ENCODE assay signal across 13 cellular contexts in genomic region chr11:11178671-11179070, GRCh38.
DNase-seq lines count a peak whose midpoint lies in the region; ATAC-seq, FAIRE-seq and TF ChIP-seq lines count a peak whose summit lies in the region.
"Had no signal": no experiment of that assay in that cellular context is flagged by ENCODE, and none has a peak within 500 bp of the region (broad histone marks: within the 10 kb centered on the region; RNA-seq: fewer than 3 reads in every experiment).

No MANE protein-coding gene starts in this region.

- H3K36me3 Mint-ChIP-seq in activated CD4-positive, alpha-beta T cell treated with anti-CD3 and anti-CD28 coated beads, Interleukin-2, amount 10 ng/mL, durations not matched to agents 24 days and 14 days (ENCODE audit: low read depth), result no peaks in the 10 kb centered on the region
- H3K36me3 Mint-ChIP-seq: activated CD4-positive, alpha-beta memory T cell treated with anti-CD3 and anti-CD28 coated beads for 36 hours; activated naive CD8-positive, alpha-beta T cell treated with anti-CD3 and anti-CD28 coated beads, Interleukin-2, amount 10 ng/mL, durations not matched to agents 7 days and 5 days had no signal

- no peaks in the 10 kb centered on the region for H3K4me1 Mint-ChIP-seq in activated CD4-positive, alpha-beta T cell treated with anti-CD3 and anti-CD28 coated beads, Interleukin-2, amount 10 ng/mL, durations not matched to agents 24 days and 14 days
- H3K4me1 Mint-ChIP-seq: activated naive CD8-positive, alpha-beta T cell treated with anti-CD3 and anti-CD28 coated beads, Interleukin-2, amount 10 ng/mL, durations not matched to agents 7 days and 5 days had no signal

- H3K79me2 ChIP-seq in hepatocyte, result no peaks in the 10 kb centered on the region

- peaks cover 17% of the 10 kb centered on the region for H3K27me3 Mint-ChIP-seq in activated CD4-positive, alpha-beta T cell treated with anti-CD3 and anti-CD28 coated beads, Interleukin-2, amount 10 ng/mL, durations not matched to agents 24 days and 14 days

- H3K27ac ChIP-seq in hepatocyte (peak overlapping the region; percentile 70), rectal smooth muscle tissue (ENCODE audit: low read depth, low read length) (peak overlapping the region; percentile 79)
- H3K27ac ChIP-seq: ovary had no signal

- no peaks in the 10 kb centered on the region for H3K9me3 ChIP-seq in hepatocyte (ENCODE audit: low read depth)
- H3K9me3 ChIP-seq: ovary had no signal

- H3K27me3 ChIP-seq in hepatocyte, result no peaks in the 10 kb centered on the region
- no peaks in the 10 kb centered on the region for H3K27me3 ChIP-seq in rectal smooth muscle tissue (ENCODE audit: control insufficient read depth, insufficient read depth, low read length)
- H3K27me3 ChIP-seq: ovary had no signal

- FAIRE-seq in RCC 7860 (lab: Jason Lieb, UNC) (no peak), GM12892 (lab: Jason Lieb, UNC) (no peak)

- in situ Hi-C loops in Caki2 (cut with HindIII; ENCODE audit: low pct_unique_long_range_greater_than_20kb, low sequenced_read_pairs), result no loop called here

- no peak for ATAC-seq in GM21825 (IDR thresholded peaks at IDR 0.05; ENCODE audit: unreplicated experiment)

- H3K4me2 ChIP-seq in hepatocyte, result no peak overlapping the region

- no peak for TF ChIP-seq CTCF in hepatocyte (IDR thresholded peaks at IDR 0.05; ENCODE audit: poor library complexity)

- no peak overlapping the region for H3K27ac Mint-ChIP-seq in activated CD4-positive, alpha-beta T cell treated with anti-CD3 and anti-CD28 coated beads, Interleukin-2, amount 10 ng/mL, durations not matched to agents 24 days and 14 days
- H3K27ac Mint-ChIP-seq: activated CD4-positive, alpha-beta memory T cell treated with anti-CD3 and anti-CD28 coated beads for 36 hours; activated naive CD8-positive, alpha-beta T cell treated with anti-CD3 and anti-CD28 coated beads, Interleukin-2, amount 10 ng/mL, durations not matched to agents 7 days and 5 days had no signal

- H3K4me3 ChIP-seq in hepatocyte (no peak overlapping the region), rectal smooth muscle tissue (ENCODE audit: low read length) (no peak overlapping the region)
- H3K4me3 ChIP-seq: ovary had no signal

- DNase-seq in Caki2 (ENCODE audit: low read depth) (peak; percentile 68), RCC 7860 (ENCODE audit: low spot score) (peak; percentile 82), hepatocyte (ENCODE audit: low spot score) (peak; percentile 13), epidermal melanocyte (ENCODE audit: insufficient read length, low spot score) (no peak), GM12892 (ENCODE audit: insufficient read length) (no peak)
- DNase-seq in activated CD4-positive, alpha-beta T cell treated with anti-CD3 and anti-CD28 coated beads, Interleukin-2, amount 10 ng/mL, durations not matched to agents 24 days and 14 days, result no peak
- DNase-seq: activated CD4-positive, alpha-beta memory T cell treated with anti-CD3 and anti-CD28 coated beads for 36 hours; activated naive CD8-positive, alpha-beta T cell treated with anti-CD3 and anti-CD28 coated beads, Interleukin-2, amount 10 ng/mL, durations not matched to agents 7 days and 5 days; ovary; stimulated activated naive CD4-positive, alpha-beta T cell treated with Interleukin-2 at 50 U/mL for 16 hours had no signal

- H3K4me1 ChIP-seq in hepatocyte (ENCODE audit: insufficient read depth) (peaks cover 14% of the 10 kb centered on the region), rectal smooth muscle tissue (ENCODE audit: control insufficient read depth, insufficient read depth, low read length) (peaks cover 15% of the 10 kb centered on the region)

- WGBS in hepatocyte (ENCODE audit: low lambda C conversion rate, missing lambda C conversion rate), result 88% methylated on average over 2 of the region's 2 CpGs

- no peaks in the 10 kb centered on the region for H3K9me3 Mint-ChIP-seq in activated CD4-positive, alpha-beta T cell treated with anti-CD3 and anti-CD28 coated beads, Interleukin-2, amount 10 ng/mL, durations not matched to agents 24 days and 14 days
- H3K9me3 Mint-ChIP-seq: activated CD4-positive, alpha-beta memory T cell treated with anti-CD3 and anti-CD28 coated beads for 36 hours; activated naive CD8-positive, alpha-beta T cell treated with anti-CD3 and anti-CD28 coated beads, Interleukin-2, amount 10 ng/mL, durations not matched to agents 7 days and 5 days; central memory CD8-positive, alpha-beta T cell had no signal

- intact Hi-C loops in activated CD4-positive, alpha-beta T cell treated with anti-CD3 and anti-CD28 coated beads, Interleukin-2, amount 10 ng/mL, durations not matched to agents 24 days and 14 days (cut with micrococcal nuclease), result no loop called here

- H2AFZ ChIP-seq in hepatocyte, result no peak overlapping the region

- H3K36me3 ChIP-seq in hepatocyte (replicated peaks; ENCODE audit: insufficient read depth, low read depth), result no peaks in the 10 kb centered on the region
- H3K36me3 ChIP-seq in rectal smooth muscle tissue (ENCODE audit: control insufficient read depth, insufficient read depth, low read length), result no peaks in the 10 kb centered on the region
- H3K36me3 ChIP-seq: ovary had no signal

- H3K4me3 Mint-ChIP-seq in activated CD4-positive, alpha-beta T cell treated with anti-CD3 and anti-CD28 coated beads, Interleukin-2, amount 10 ng/mL, durations not matched to agents 24 days and 14 days, result no peak overlapping the region
- H3K4me3 Mint-ChIP-seq: activated CD4-positive, alpha-beta memory T cell treated with anti-CD3 and anti-CD28 coated beads for 36 hours; activated naive CD8-positive, alpha-beta T cell treated with anti-CD3 and anti-CD28 coated beads, Interleukin-2, amount 10 ng/mL, durations not matched to agents 7 days and 5 days; central memory CD8-positive, alpha-beta T cell had no signal

- no peaks in the 10 kb centered on the region for H3K9me2 ChIP-seq in hepatocyte (replicated peaks; ENCODE audit: insufficient read depth)

- H4K20me1 ChIP-seq in hepatocyte (ENCODE audit: insufficient read depth, poor library complexity, severe bottlenecking), result no peaks in the 10 kb centered on the region

- no peak overlapping the region for H3K9ac ChIP-seq in rectal smooth muscle tissue (ENCODE audit: low read length)

- TF ChIP-seq POLR2A in GM12892 (IDR thresholded peaks at IDR 0.05; ENCODE audit: low read depth, low read length), result no peak

Comparison
In these comparisons a context has a peak if more than half of its experiments do, and no peak if none do; other contexts are left out.
1. DNase-seq: peak in Caki2 (single experiment), RCC 7860 (single experiment) and hepatocyte (single experiment); none in activated CD4-positive, alpha-beta T cell treated with anti-CD3 and anti-CD28 coated beads, Interleukin-2, amount 10 ng/mL, durations not matched to agents 24 days and 14 days (single experiment), epidermal melanocyte (single experiment) and GM12892 (single experiment).